ENCODE assay signal across 2 cellular contexts in the genomic region with DNA sequence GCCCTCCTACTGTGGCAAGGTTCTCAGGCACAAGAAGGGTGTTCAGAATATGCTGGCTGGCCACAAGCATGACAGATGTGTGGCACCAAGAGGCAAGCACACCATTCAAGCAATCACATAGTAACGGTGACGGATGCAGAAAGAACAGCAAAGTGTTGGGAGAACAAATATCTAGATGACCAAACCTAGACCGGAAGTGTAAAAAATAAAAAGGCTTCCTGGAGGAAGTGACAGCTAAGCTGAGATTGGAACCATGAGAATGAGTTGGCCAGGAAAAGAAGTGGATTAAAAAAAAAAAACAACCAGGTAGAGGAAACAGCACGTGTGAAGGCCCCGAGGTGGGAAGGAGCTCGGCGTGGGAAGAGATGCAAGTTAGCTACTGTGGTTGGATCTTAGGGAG.
A peak's percentile ranks its signal among the peaks of the same experiment; 100 is the strongest.
TF ChIP-seq lines count a peak whose summit lies in the region.

No MANE protein-coding gene starts in this region.

TF ChIP-seq in K562, 482 proteins besides CTCF, POLR2A, EP300 and RAD21:
- TF ChIP-seq GABPA (tag; conservative IDR thresholded peaks at IDR 0.05; ENCODE audit: low read depth), result 0 out of 2 replicates have a peak, but pooled peaks have one; percentile 17
- no peak for TF ChIP-seq HSF4 (CRISPR knock-in tag; IDR thresholded peaks at IDR 0.05; ENCODE audit: borderline replicate concordance)

TF ChIP-seq in H1, 55 proteins besides CTCF, POLR2A, EP300 and RAD21:
- TF ChIP-seq BRCA1 (IDR thresholded peaks at IDR 0.05; ENCODE audit: low read depth, low read length), result no peak
- no peak for TF ChIP-seq JUN (IDR thresholded peaks at IDR 0.05; ENCODE audit: low read depth, low read length)
- TF ChIP-seq SIRT6 (IDR thresholded peaks at IDR 0.05; ENCODE audit: low read length), result no peak
- TF ChIP-seq POU5F1 (IDR thresholded peaks at IDR 0.05; ENCODE audit: low read depth, low read length), result no peak
- TF ChIP-seq ATF3 (IDR thresholded peaks at IDR 0.05; ENCODE audit: insufficient read depth, low read depth, low read length), result no peak
- TF ChIP-seq TBP (IDR thresholded peaks at IDR 0.05; ENCODE audit: low read depth, low read length), result no peak
- no peak for TF ChIP-seq RFX5 (IDR thresholded peaks at IDR 0.05; ENCODE audit: borderline replicate concordance, low read depth, low read length)
- no peak for TF ChIP-seq RBBP5 (IDR thresholded peaks at IDR 0.05; ENCODE audit: borderline replicate concordance, low read depth, low read length)
- TF ChIP-seq CREB1 (IDR thresholded peaks at IDR 0.05), result no peak
- no peak for TF ChIP-seq SIN3A (conservative IDR thresholded peaks at IDR 0.05 in 1 of 2, IDR thresholded peaks at IDR 0.05 in 1 of 2; ENCODE audit: low read depth in 1 of 2, low read length in 2 of 2)
- no peak for TF ChIP-seq MAX (IDR thresholded peaks at IDR 0.05)
- TF ChIP-seq ZNF274 (IDR thresholded peaks at IDR 0.05; ENCODE audit: borderline replicate concordance, extremely low read depth, low read length), result no peak
- TF ChIP-seq CBX8 (IDR thresholded peaks at IDR 0.05; ENCODE audit: borderline replicate concordance, low read depth, low read length), result no peak
- TF ChIP-seq TCF12 (IDR thresholded peaks at IDR 0.05; ENCODE audit: low read depth, low read length), result no peak
- TF ChIP-seq, protein P1, sequence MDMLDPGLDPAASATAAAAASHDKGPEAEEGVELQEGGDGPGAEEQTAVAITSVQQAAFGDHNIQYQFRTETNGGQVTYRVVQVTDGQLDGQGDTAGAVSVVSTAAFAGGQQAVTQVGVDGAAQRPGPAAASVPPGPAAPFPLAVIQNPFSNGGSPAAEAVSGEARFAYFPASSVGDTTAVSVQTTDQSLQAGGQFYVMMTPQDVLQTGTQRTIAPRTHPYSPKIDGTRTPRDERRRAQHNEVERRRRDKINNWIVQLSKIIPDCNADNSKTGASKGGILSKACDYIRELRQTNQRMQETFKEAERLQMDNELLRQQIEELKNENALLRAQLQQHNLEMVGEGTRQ (IDR thresholded peaks at IDR 0.05; ENCODE audit: low read length), result no peak
- TF ChIP-seq NANOG (IDR thresholded peaks at IDR 0.05; ENCODE audit: insufficient read depth, low read depth, low read length, poor library complexity, severe bottlenecking), result no peak
